ENCODE assay signal across 25 cellular contexts in the genomic region with DNA sequence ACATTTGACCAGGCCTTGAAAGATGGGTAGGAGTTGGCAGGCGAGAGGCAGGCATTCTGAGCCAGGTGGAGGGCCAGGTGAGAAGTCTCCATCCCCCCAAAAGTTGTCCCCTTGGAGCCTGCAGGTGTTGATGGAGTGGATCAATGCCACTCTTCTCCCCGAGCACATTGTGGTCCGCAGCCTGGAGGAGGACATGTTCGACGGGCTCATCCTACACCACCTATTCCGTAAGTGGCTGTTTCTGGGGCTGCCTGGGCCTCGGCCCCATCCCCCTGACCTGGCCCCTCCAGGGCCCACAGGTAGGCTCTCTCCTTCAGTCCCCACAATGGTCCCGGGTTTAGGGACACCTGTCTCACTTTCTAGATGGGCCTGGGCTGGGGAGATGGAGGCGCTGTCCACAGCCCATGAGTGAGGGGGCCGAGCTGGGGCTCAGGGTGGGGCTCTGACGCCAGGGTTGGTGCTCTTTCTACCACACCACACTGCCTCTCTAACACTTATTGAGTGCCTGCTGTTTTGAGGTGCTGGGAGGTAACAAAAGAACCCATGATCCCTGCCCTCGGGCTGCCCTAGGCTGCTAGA. TPM values are rescaled to one million over a fixed set of nuclear protein-coding genes. Genes with fewer than 3 reads are reported as not detected.
"Had no signal": no experiment of that assay in that cellular context is flagged by ENCODE, and none has a peak within 500 bp of the region (broad histone marks: within the 10 kb centered on the region; RNA-seq: fewer than 3 reads in every experiment).

No MANE protein-coding gene starts in this region.

- H3K9me3 ChIP-seq: gastroesophageal sphincter, right lobe of liver, suprapubic skin, tibial artery had no signal

- ATAC-seq: activated T-cell treated with anti-CD3 and anti-CD28 coated beads, Interleukin-2, amount 50 U/mL, for 72 hours; gastroesophageal sphincter; left colon; natural killer cell treated with Interleukin-12 subunit alpha and Interleukin-12 subunit beta and Interleukin-15 and Interleukin-18, amount 100 ng/mL, for 72 hours; right lobe of liver had no signal

- H3K4me3 Mint-ChIP-seq: activated CD4-positive, alpha-beta memory T cell treated with anti-CD3 and anti-CD28 coated beads, Interleukin-2, amount 10 ng/mL, durations not matched to agents 7 days and 5 days; activated CD4-positive, alpha-beta T cell treated with anti-CD3 and anti-CD28 coated beads, Interleukin-2, amount 10 ng/mL, durations not matched to agents 7 days and 5 days; activated naive CD4-positive, alpha-beta T cell treated with anti-CD3 and anti-CD28 coated beads for 36 hours; activated T-cell treated with anti-CD3 and anti-CD28 coated beads, Interleukin-2, amount 50 U/mL, for 72 hours; natural killer cell treated with Interleukin-12 subunit alpha and Interleukin-12 subunit beta and Interleukin-15 and Interleukin-18, amount 100 ng/mL, for 72 hours had no signal

- H3K27me3 Mint-ChIP-seq: activated CD4-positive, alpha-beta memory T cell treated with anti-CD3 and anti-CD28 coated beads, Interleukin-2, amount 10 ng/mL, durations not matched to agents 7 days and 5 days; activated CD4-positive, alpha-beta T cell treated with anti-CD3 and anti-CD28 coated beads, Interleukin-2, amount 10 ng/mL, durations not matched to agents 7 days and 5 days; natural killer cell treated with Interleukin-12 subunit alpha and Interleukin-12 subunit beta and Interleukin-15 and Interleukin-18, amount 100 ng/mL, for 72 hours had no signal

- DNase-seq: activated CD4-positive, alpha-beta memory T cell treated with anti-CD3 and anti-CD28 coated beads, Interleukin-2, amount 10 ng/mL, durations not matched to agents 7 days and 5 days; activated CD4-positive, alpha-beta T cell treated with anti-CD3 and anti-CD28 coated beads for 1 hour; activated CD4-positive, alpha-beta T cell treated with anti-CD3 and anti-CD28 coated beads, Interleukin-2, amount 10 ng/mL, durations not matched to agents 7 days and 5 days; activated naive CD4-positive, alpha-beta T cell treated with anti-CD3 and anti-CD28 coated beads for 36 hours; activated T-cell treated with anti-CD3 and anti-CD28 coated beads, Interleukin-2, amount 50 U/mL, for 72 hours; amniotic stem cell; brain microvascular endothelial cell; hippocampal formation; stimulated activated CD4-positive, alpha-beta T cell treated with anti-CD3 and anti-CD28 coated beads, Interleukin-15, amount 100 ng/mL, for 24 hours; stimulated activated CD4-positive, alpha-beta T cell treated with anti-CD3 and anti-CD28 coated beads, Interleukin-2, amount 100 ng/mL, for 24 hours; stimulated activated naive CD4-positive, alpha-beta T cell; T-helper 9 cell; WERI-Rb-1 had no signal

- H3K36me3 Mint-ChIP-seq: natural killer cell treated with Interleukin-12 subunit alpha and Interleukin-12 subunit beta and Interleukin-15 and Interleukin-18, amount 100 ng/mL, for 72 hours had no signal

- H3K27ac ChIP-seq: brain microvascular endothelial cell, gastroesophageal sphincter, right lobe of liver, suprapubic skin, tibial artery, WERI-Rb-1 had no signal

- H3K27ac Mint-ChIP-seq: activated CD4-positive, alpha-beta memory T cell treated with anti-CD3 and anti-CD28 coated beads, Interleukin-2, amount 10 ng/mL, durations not matched to agents 7 days and 5 days; activated naive CD4-positive, alpha-beta T cell treated with anti-CD3 and anti-CD28 coated beads for 36 hours; activated T-cell treated with anti-CD3 and anti-CD28 coated beads, Interleukin-2, amount 50 U/mL, for 72 hours; natural killer cell treated with Interleukin-12 subunit alpha and Interleukin-12 subunit beta and Interleukin-15 and Interleukin-18, amount 100 ng/mL, for 72 hours had no signal

- H3K36me3 ChIP-seq: brain microvascular endothelial cell, gastroesophageal sphincter, right lobe of liver, suprapubic skin, tibial artery, WERI-Rb-1 had no signal

- H3K4me3 ChIP-seq: gastroesophageal sphincter, right lobe of liver, suprapubic skin, tibial artery had no signal

- H3K9me3 Mint-ChIP-seq: activated CD4-positive, alpha-beta memory T cell treated with anti-CD3 and anti-CD28 coated beads, Interleukin-2, amount 10 ng/mL, durations not matched to agents 7 days and 5 days; activated CD4-positive, alpha-beta T cell treated with anti-CD3 and anti-CD28 coated beads, Interleukin-2, amount 10 ng/mL, durations not matched to agents 7 days and 5 days; activated naive CD4-positive, alpha-beta T cell treated with anti-CD3 and anti-CD28 coated beads for 36 hours; activated T-cell treated with anti-CD3 and anti-CD28 coated beads, Interleukin-2, amount 50 U/mL, for 72 hours; natural killer cell treated with Interleukin-12 subunit alpha and Interleukin-12 subunit beta and Interleukin-15 and Interleukin-18, amount 100 ng/mL, for 72 hours had no signal

- H3K4me1 ChIP-seq: gastroesophageal sphincter, right lobe of liver, suprapubic skin, tibial artery had no signal

- H3K27me3 ChIP-seq: right lobe of liver had no signal

- FAIRE-seq: astrocyte, endothelial cell of umbilical vein, keratinocyte, TTC549 had no signal

RNA-seq across cellular contexts. Expression of a gene that starts 7.0 kb away (rescaled TPM):
- total RNA-seq: fibroblast of lung, fibroblast of villous mesenchyme had no signal
- polyA plus RNA-seq: endothelial cell of umbilical vein, fibroblast of lung, keratinocyte had no signal
